In genomic region chr6:7314414-7314813, GRCh38 we compare ENCODE assay signal across 2 cellular contexts.
TF ChIP-seq lines count a peak whose summit lies in the region.

No MANE protein-coding gene starts in this region.

TF ChIP-seq in IMR-90, 13 proteins besides CTCF, POLR2A, EP300 and RAD21:
- TF ChIP-seq MAFK (IDR thresholded peaks at IDR 0.05; ENCODE audit: low read depth, low read length) (no peak), CEBPB (IDR thresholded peaks at IDR 0.05; ENCODE audit: low read depth, low read length) (no peak)

TF ChIP-seq in K562, 482 proteins besides CTCF, POLR2A, EP300 and RAD21:
- no peak for TF ChIP-seq TAF15 (IDR thresholded peaks at IDR 0.05; ENCODE audit: low read depth, low read length)
- no peak for TF ChIP-seq PHB (CRISPR knock-in tag; IDR thresholded peaks at IDR 0.05)
- TF ChIP-seq CSDE1 (IDR thresholded peaks at IDR 0.05) = no peak
- no peak for TF ChIP-seq MYC (IDR thresholded peaks at IDR 0.05; ENCODE audit: low read depth, low read length)
- no peak for TF ChIP-seq MYC (CRISPR knock-in tag; IDR thresholded peaks at IDR 0.05; ENCODE audit: borderline replicate concordance, low read depth)
- no peak for TF ChIP-seq ZNF431 (CRISPR knock-in tag; IDR thresholded peaks at IDR 0.05)
- no peak for TF ChIP-seq TBL1XR1 (IDR thresholded peaks at IDR 0.05; ENCODE audit: low read length in 2 of 2)
- TF ChIP-seq TFAM (CRISPR knock-in tag; conservative IDR thresholded peaks at IDR 0.05) = no peak
- TF ChIP-seq NFIX (CRISPR knock-in tag; IDR thresholded peaks at IDR 0.05; ENCODE audit: low read depth) = no peak
- TF ChIP-seq NKRF (IDR thresholded peaks at IDR 0.05; ENCODE audit: borderline replicate concordance) = no peak
- TF ChIP-seq SMARCB1 (IDR thresholded peaks at IDR 0.05; ENCODE audit: insufficient read length, low read depth) = no peak
- no peak for TF ChIP-seq RBM15 (IDR thresholded peaks at IDR 0.05; ENCODE audit: insufficient read depth, low read length)
- no peak for TF ChIP-seq MGA (IDR thresholded peaks at IDR 0.05)
- TF ChIP-seq ZC3H8 (IDR thresholded peaks at IDR 0.05) = no peak
- TF ChIP-seq TBP (optimal IDR thresholded peaks at IDR 0.05; ENCODE audit: low read depth, low read length) = no peak
- no peak for TF ChIP-seq CBFB (CRISPR knock-in tag; IDR thresholded peaks at IDR 0.05)
